In genomic region chr10:17200035-17200884, GRCh38 we compare ENCODE assay signal across 9 cellular contexts.
A peak's percentile ranks its signal among the peaks of the same experiment; 100 is the strongest.
DNase-seq lines count a peak whose midpoint lies in the region; ATAC-seq, FAIRE-seq and TF ChIP-seq lines count a peak whose summit lies in the region.
"Had no signal": no experiment of that assay in that cellular context is flagged by ENCODE, and none has a peak within 500 bp of the region (broad histone marks: within the 10 kb centered on the region; RNA-seq: fewer than 3 reads in every experiment).

No MANE protein-coding gene starts in this region.

- H3K27me3 ChIP-seq in endocrine pancreas (ENCODE audit: control insufficient read depth, insufficient read depth, low read length), result no peaks in the 10 kb centered on the region
- no peaks in the 10 kb centered on the region for H3K27me3 ChIP-seq in neutrophil

- peak overlapping the region; percentile 85 for H3K27ac ChIP-seq in neutrophil

- DNase-seq in DMS 273 (lab: John Stamatoyannopoulos, UW; ENCODE audit: unreplicated experiment) (peak; percentile 13), DMS 273 treated with DMSO at 0.1 percent for 48 hours (lab: John Stamatoyannopoulos, UW) (no peak), RCC 7860 (ENCODE audit: low spot score) (peak; percentile 45), NCI-H1048 (lab: John Stamatoyannopoulos, UW) (no peak)

- no peak for TF ChIP-seq CTCF in neutrophil (IDR thresholded peaks at IDR 0.05)

- H3K9me3 ChIP-seq in endocrine pancreas (ENCODE audit: control insufficient read depth, low read length), result no peaks in the 10 kb centered on the region
- no peaks in the 10 kb centered on the region for H3K9me3 ChIP-seq in neutrophil

- H3K4me3 ChIP-seq in endocrine pancreas (ENCODE audit: control insufficient read depth, insufficient read depth, low read length) (peak overlapping the region; percentile 75), neutrophil (ENCODE audit: low read depth in 1 of 2, low read length in 1 of 2) (peak overlapping the region; percentile 83 to 85)

- ATAC-seq in GM21825 (IDR thresholded peaks at IDR 0.05; ENCODE audit: unreplicated experiment) (no peak), HG03097 (IDR thresholded peaks at IDR 0.05; ENCODE audit: low FRiP score, unreplicated experiment) (no peak)

- H3K9ac ChIP-seq in endocrine pancreas (ENCODE audit: control insufficient read depth, insufficient read depth, low read length), result peak overlapping the region; percentile 15

- FAIRE-seq in RCC 7860 (lab: Jason Lieb, UNC), result no peak
- FAIRE-seq: colon had no signal

- H3K4me1 ChIP-seq in endocrine pancreas (ENCODE audit: control insufficient read depth, insufficient read depth, low read length) (peaks cover 12% of the 10 kb centered on the region), neutrophil (ENCODE audit: control insufficient read depth in 1 of 2, insufficient read depth in 1 of 2, low read depth in 1 of 2, low read length in 1 of 2) (peaks cover 14 to 16% of the 10 kb centered on the region in 2 experiments)

- H3K36me3 ChIP-seq in endocrine pancreas (ENCODE audit: control insufficient read depth, insufficient read depth, low read length), result no peaks in the 10 kb centered on the region
- no peaks in the 10 kb centered on the region for H3K36me3 ChIP-seq in neutrophil

Comparison
In these comparisons a context has a peak if more than half of its experiments do, and no peak if none do; other contexts are left out.
1. DNase-seq: peak in DMS 273 (single experiment) and RCC 7860 (single experiment); none in DMS 273 treated with DMSO at 0.1 percent for 48 hours (single experiment) and NCI-H1048 (single experiment).